Comparison of ENCODE assay signal across 20 cellular contexts in the genomic region with DNA sequence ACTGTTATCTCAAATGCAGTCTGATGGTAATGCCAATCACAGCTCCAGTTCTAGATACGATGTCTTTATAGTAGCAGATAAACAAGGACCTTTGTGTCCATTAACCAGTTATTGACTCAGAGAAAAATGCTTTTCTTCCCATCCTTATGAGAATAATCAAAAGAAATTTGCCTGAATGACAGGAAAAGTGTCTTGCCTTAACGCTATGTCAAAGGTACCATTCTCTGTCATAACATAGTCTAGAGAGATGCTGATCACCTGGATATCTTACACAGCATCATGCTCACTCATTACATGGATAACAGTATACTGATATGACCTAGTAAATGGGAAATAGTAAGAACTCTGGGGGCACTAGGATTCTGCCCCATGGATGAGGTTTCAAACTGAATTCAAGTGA.
"Had no signal": no experiment of that assay in that cellular context is flagged by ENCODE, and none has a peak within 500 bp of the region (broad histone marks: within the 10 kb centered on the region; RNA-seq: fewer than 3 reads in every experiment).

No MANE protein-coding gene starts in this region.

- H3K27me3 ChIP-seq: dorsolateral prefrontal cortex, hepatocyte, neural progenitor cell, ovary, suprapubic skin, thyroid gland, vagina had no signal

- ATAC-seq: left cardiac atrium; lower lobe of right lung; natural killer cell; right cardiac atrium; stimulated activated naive CD8-positive, alpha-beta T cell treated with anti-CD3 and anti-CD28 coated beads, Interleukin-15, Interleukin-2, amounts not matched to agents 100 U/mL and 50 U/mL, for 24 hours had no signal

- H3K4me2 ChIP-seq: hepatocyte, neural progenitor cell, smooth muscle cell had no signal

- H3K9ac ChIP-seq: neural progenitor cell had no signal

- H3K79me2 ChIP-seq: hepatocyte had no signal

- DNase-seq: dorsolateral prefrontal cortex; effector CD8-positive, alpha-beta T cell; foreskin melanocyte; head of caudate nucleus; kidney; left cardiac atrium; left ventricle myocardium inferior; lower lobe of right lung; natural killer cell; nucleus accumbens; ovary; right cardiac atrium; stimulated activated CD4-positive, alpha-beta T cell treated with anti-CD3 and anti-CD28 coated beads, Interleukin-2, amount 100 ng/mL, for 48 hours; stimulated activated naive CD8-positive, alpha-beta T cell treated with anti-CD3 and anti-CD28 coated beads, Interleukin-15, Interleukin-2, amounts not matched to agents 100 U/mL and 50 U/mL, for 24 hours; thyroid gland had no signal

- H3K36me3 ChIP-seq: left ventricle myocardium inferior, lower lobe of right lung, neural progenitor cell, ovary, suprapubic skin, thyroid gland, vagina had no signal

- H2AFZ ChIP-seq: hepatocyte, neural progenitor cell had no signal

- H3K9me3 ChIP-seq: lower lobe of right lung, ovary, suprapubic skin, thyroid gland, vagina had no signal

- H3K27ac ChIP-seq: dorsolateral prefrontal cortex, hepatocyte, left ventricle myocardium inferior, lower lobe of right lung, neural progenitor cell, ovary, suprapubic skin, thyroid gland, vagina had no signal

- H3K4me3 ChIP-seq: dorsolateral prefrontal cortex, hepatocyte, left ventricle myocardium inferior, lower lobe of right lung, neural progenitor cell, ovary, smooth muscle cell, suprapubic skin, thyroid gland, vagina had no signal
